In the genomic region with DNA sequence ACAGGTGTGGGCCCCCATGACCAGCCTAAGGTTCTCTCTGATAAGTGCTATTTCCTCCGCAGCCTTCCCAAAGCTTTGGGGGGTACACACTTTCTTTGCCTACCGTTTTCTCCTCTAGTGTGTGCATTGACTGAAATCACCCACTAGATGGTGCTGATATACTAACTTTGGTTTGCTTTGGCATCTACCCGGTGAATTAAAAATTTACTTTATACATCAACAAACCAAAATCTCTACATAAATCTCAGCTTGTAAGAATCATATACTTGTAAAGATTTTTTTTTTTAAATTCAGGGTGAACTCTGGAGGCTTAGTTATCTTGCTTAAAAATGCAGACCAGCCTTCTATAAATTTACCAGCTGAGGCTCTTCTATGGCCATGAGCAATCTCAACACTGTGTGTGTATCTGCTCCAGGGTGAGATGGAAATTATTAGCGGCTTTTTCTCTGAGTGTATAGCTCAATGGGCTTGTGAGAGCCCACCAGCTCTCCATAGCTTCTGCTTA, we compare ENCODE assay signal across 9 cellular contexts.
DNase-seq lines count a peak whose midpoint lies in the region; ATAC-seq and TF ChIP-seq lines count a peak whose summit lies in the region.
"Had no signal": no experiment of that assay in that cellular context is flagged by ENCODE, and none has a peak within 500 bp of the region (broad histone marks: within the 10 kb centered on the region; RNA-seq: fewer than 3 reads in every experiment).

No MANE protein-coding gene starts in this region.

- no peaks in the 10 kb centered on the region for H4K20me1 ChIP-seq in MM.1S (ENCODE audit: insufficient read depth, low read length)

- no peak for DNase-seq in AG04449 (ENCODE audit: low read depth, low spot score)
- peak; percentile 41 for DNase-seq in GM13977 (ENCODE audit: low spot score)
- peak; percentile 21 for DNase-seq in MM.1S
- DNase-seq in iPS DF 19.7 (ENCODE audit: low read depth, low spot score), result peak; percentile 9
- no peak for DNase-seq in tibial artery
- DNase-seq in activated CD4-positive, alpha-beta T cell treated with anti-CD3 and anti-CD28 coated beads, Interleukin-2, amount 50 U/mL, for 48 hours, result no peak

- no peaks in the 10 kb centered on the region for H3K9me2 ChIP-seq in MM.1S (replicated peaks; ENCODE audit: insufficient read depth, low read length)

- ATAC-seq in GM21825 (IDR thresholded peaks at IDR 0.05; ENCODE audit: unreplicated experiment), result no peak

- H3K79me2 ChIP-seq in MM.1S (ENCODE audit: low read length), result no peaks in the 10 kb centered on the region

- H3K27me3 ChIP-seq in MM.1S (replicated peaks; ENCODE audit: insufficient read depth, low read length) (no peaks in the 10 kb centered on the region), tibial artery (no peaks in the 10 kb centered on the region)

- peak; percentile 37 for TF ChIP-seq CTCF in AG04449 (IDR thresholded peaks at IDR 0.05; ENCODE audit: insufficient read depth, low read length, missing control alignments)
- peak; percentile 76 for TF ChIP-seq CTCF in GM13977 (IDR thresholded peaks at IDR 0.05; ENCODE audit: extremely low read depth, insufficient read depth, missing control alignments)
- TF ChIP-seq CTCF in MM.1S (IDR thresholded peaks at IDR 0.05; ENCODE audit: low read length), result peak; percentile 76
- peak; percentile 51; the same call in 1 of the 2 replicates for TF ChIP-seq CTCF in WI38 (IDR thresholded peaks at IDR 0.05; ENCODE audit: low read depth, low read length)
- TF ChIP-seq CTCF in tibial artery (IDR thresholded peaks at IDR 0.05), result peak; percentile 75 to 81

- no peak overlapping the region for H3K27ac ChIP-seq in MM.1S (ENCODE audit: low read length)
- H3K27ac ChIP-seq in tibial artery, result no peak overlapping the region
- H3K27ac ChIP-seq: epithelial cell of prostate had no signal

- H3K9me3 ChIP-seq in MM.1S (replicated peaks; ENCODE audit: insufficient read depth, low read length), result no peaks in the 10 kb centered on the region
- H3K9me3 ChIP-seq in tibial artery, result no peaks in the 10 kb centered on the region

- no peak overlapping the region for H3K9ac ChIP-seq in MM.1S (ENCODE audit: low read length)

- in situ Hi-C loops in GM13977 (cut with MboI; ENCODE audit: low pct_unique_long_range_greater_than_20kb, low sequenced_read_pairs, unreplicated experiment), result no loop called here

- H3K4me1 ChIP-seq in MM.1S (ENCODE audit: low read length) (no peaks in the 10 kb centered on the region), tibial artery (peaks cover 0 to 32% (median 10%) of the 10 kb centered on the region in 4 donors)

- intact Hi-C loops in tibial artery (cut with DNase I; ENCODE audit: low total_unique reads), result loop anchor here (5.0 to 10.0 kb wide), 5 partner anchors 101 to 979 kb away; no protein-coding TSS in a partner anchor

- CTCF ChIA-PET in AG04449 (lab: Yijun Ruan, JAX), result interaction anchor here (0.6 to 10.1 kb wide), 79 partner anchors 9 to 1266 kb away, joined by 3 to 172 read pairs (median 4); a partner anchor contains a TSS

- no peak overlapping the region for H3K4me3 ChIP-seq in AG04449 (ENCODE audit: low read depth, low read length)
- H3K4me3 ChIP-seq in MM.1S (ENCODE audit: low read length), result no peak overlapping the region
- H3K4me3 ChIP-seq in WI38 (ENCODE audit: low read depth, low read length), result no peak overlapping the region
- no peak overlapping the region for H3K4me3 ChIP-seq in tibial artery

- POLR2A ChIA-PET in AG04449 (lab: Yijun Ruan, JAX), result interaction anchor here (0.7 to 4.7 kb wide), 5 partner anchors 73 to 563 kb away, joined by 3 to 33 read pairs (median 4); no protein-coding TSS in a partner anchor

- H2AFZ ChIP-seq in MM.1S (ENCODE audit: low read length), result no peak overlapping the region

- H3K36me3 ChIP-seq in MM.1S (replicated peaks; ENCODE audit: insufficient read depth, low read length) (no peaks in the 10 kb centered on the region), tibial artery (no peaks in the 10 kb centered on the region)

- H3K4me2 ChIP-seq in MM.1S (ENCODE audit: low read depth, low read length), result no peak overlapping the region

- H3F3A ChIP-seq in MM.1S (ENCODE audit: insufficient read depth, low read length), result no peaks in the 10 kb centered on the region

Comparison
In these comparisons a context has a peak if more than half of its experiments do, and no peak if none do; other contexts are left out.
1. DNase-seq: peak in GM13977 (single experiment), MM.1S (single experiment) and iPS DF 19.7 (single experiment); none in AG04449 (single experiment), tibial artery (0 of 2) and activated CD4-positive, alpha-beta T cell treated with anti-CD3 and anti-CD28 coated beads, Interleukin-2, amount 50 U/mL, for 48 hours (0 of 2).
2. Peak in every context shown above with its lines, with median percentiles within 50 percentile points of each other: CTCF ChIP-seq.